9 cellular contexts compared by ENCODE assay signal in the genomic region with DNA sequence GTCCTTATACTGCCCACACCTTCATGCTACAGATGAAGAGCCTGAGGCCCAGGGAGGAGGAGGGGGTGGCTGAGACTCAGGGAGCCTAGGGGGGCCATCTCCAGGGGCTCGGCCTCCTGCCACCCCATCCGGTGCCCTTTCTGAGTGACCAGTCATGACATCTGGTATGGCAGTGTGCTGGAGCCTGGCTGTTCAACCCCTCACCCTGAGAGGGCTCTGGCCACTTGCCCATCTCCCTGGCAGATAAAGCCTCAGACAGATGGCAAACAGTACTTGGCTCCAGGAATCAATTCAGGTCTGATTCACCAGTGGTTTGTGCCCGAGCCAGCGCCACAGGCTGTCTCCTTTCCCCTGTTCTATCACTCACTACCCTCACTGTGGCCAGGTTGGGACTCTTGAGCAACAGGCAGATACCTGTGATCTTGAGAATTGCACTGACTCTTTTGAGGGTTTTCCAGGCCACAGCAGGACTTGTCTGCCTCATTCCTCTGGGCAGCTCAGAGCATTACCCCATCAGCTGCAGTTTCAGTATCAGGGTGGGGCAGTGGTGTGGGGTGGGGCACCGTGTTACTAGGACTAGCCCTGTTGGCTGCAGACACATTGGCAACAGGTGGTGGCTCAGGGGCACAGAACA. TPM values are rescaled to one million over a fixed set of nuclear protein-coding genes. Genes with fewer than 3 reads are reported as not detected.
DNase-seq lines count a peak whose midpoint lies in the region; ATAC-seq and TF ChIP-seq lines count a peak whose summit lies in the region.
"Had no signal": no experiment of that assay in that cellular context is flagged by ENCODE, and none has a peak within 500 bp of the region (broad histone marks: within the 10 kb centered on the region; RNA-seq: fewer than 3 reads in every experiment).

No MANE protein-coding gene starts in this region.

- no peak for ATAC-seq in GM21825 (IDR thresholded peaks at IDR 0.05; ENCODE audit: unreplicated experiment)

- no peak overlapping the region for H3K4me3 ChIP-seq in astrocyte of the spinal cord (ENCODE audit: low read depth, low read length)

- no peak for TF ChIP-seq CTCF in astrocyte of the spinal cord (IDR thresholded peaks at IDR 0.05; ENCODE audit: low read depth, low read length)

- in situ Hi-C loops in astrocyte of the spinal cord (cut with HindIII; ENCODE audit: low sequenced_read_pairs) = no loop called here

- DNase-seq in DMS 273 (lab: John Stamatoyannopoulos, UW; ENCODE audit: unreplicated experiment) (peak; percentile 96), NCI-H1105 (lab: John Stamatoyannopoulos, UW) (peak; percentile 75), astrocyte of the spinal cord (ENCODE audit: low read depth, low spot score) (peak; percentile 66), lung microvascular endothelial cell (ENCODE audit: low read depth in 2 of 2) (peak; percentile 20 to 63), HCEC 1CT (no peak), NCI-H1930 (lab: John Stamatoyannopoulos, UW) (no peak)
- DNase-seq in stimulated activated naive CD4-positive, alpha-beta T cell treated with Interleukin-2 at 50 U/mL for 16 hours (lab: John Stamatoyannopoulos, UW) = no peak
- DNase-seq: activated T-cell treated with anti-CD3 and anti-CD28 coated beads for 4 hours had no signal

RNA-seq across cellular contexts. Expression of a gene that starts 22.8 kb away (rescaled TPM):
- total RNA-seq in lung microvascular endothelial cell = 191 and 296 TPM in 2 replicates

Comparison
In these comparisons a context has a peak if more than half of its experiments do, and no peak if none do; other contexts are left out.
1. DNase-seq: peak in DMS 273 (single experiment), NCI-H1105 (single experiment), astrocyte of the spinal cord (single experiment) and lung microvascular endothelial cell (2 of 2); none in stimulated activated naive CD4-positive, alpha-beta T cell treated with Interleukin-2 at 50 U/mL for 16 hours (single experiment), HCEC 1CT (single experiment) and NCI-H1930 (0 of 2).